Comparison of ENCODE assay signal across 8 cellular contexts in the genomic region with DNA sequence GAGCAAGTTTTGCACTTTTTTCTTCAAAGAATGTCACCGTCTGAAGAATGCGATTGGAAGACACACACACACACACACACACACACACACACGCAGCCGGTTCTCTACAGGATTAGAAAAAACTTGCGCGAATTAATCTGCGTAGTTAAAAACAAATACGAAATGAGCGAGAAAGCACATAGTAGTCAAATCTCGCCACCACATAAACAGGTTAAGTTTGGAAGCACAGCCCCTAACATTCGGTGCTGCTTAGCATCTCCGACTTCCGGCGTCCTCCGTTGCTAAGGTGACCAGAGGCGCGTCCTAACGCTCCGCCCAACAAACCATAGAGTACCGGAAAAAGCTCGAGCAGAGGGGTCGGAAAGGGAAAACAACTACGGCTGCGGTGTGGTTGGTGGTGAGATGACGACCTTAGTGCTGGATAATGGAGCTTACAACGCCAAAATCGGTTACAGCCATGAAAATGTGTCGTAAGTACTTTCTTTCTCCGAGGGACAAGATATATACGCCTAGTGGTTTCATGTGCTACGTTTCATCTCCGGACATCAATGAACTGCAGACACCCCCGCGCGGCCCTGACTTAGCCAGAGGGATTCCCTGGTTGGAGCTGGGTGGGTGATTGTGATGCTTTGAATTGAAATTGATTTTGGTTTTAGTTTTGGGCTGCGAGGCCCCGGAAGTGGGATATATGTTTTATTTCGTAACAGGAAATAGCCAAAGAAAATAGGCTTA. TPM values are rescaled to one million over a fixed set of nuclear protein-coding genes. Genes with fewer than 3 reads are reported as not detected.
DNase-seq lines count a peak whose midpoint lies in the region; ATAC-seq and TF ChIP-seq lines count a peak whose summit lies in the region.

A gene (plus strand): TSS at position 366 of the 732 bp plus-strand sequence. CDS start 37 bp downstream, at position 403.

- H3K27me3 Mint-ChIP-seq in endodermal cell (ENCODE audit: insufficient read depth) = no peaks in the 10 kb centered on the region

- H3K36me3 ChIP-seq in endodermal cell (ENCODE audit: control insufficient read depth, insufficient read depth, low read length) = peaks cover under 1% of the 10 kb centered on the region
- peaks cover 4% of the 10 kb centered on the region for H3K36me3 ChIP-seq in mesodermal cell (ENCODE audit: control insufficient read depth, insufficient read depth, low read length)

- H3K4me1 Mint-ChIP-seq in endodermal cell = no peaks in the 10 kb centered on the region

- peak within 1 kb of the TSS; percentile 94 for H3K27ac Mint-ChIP-seq in endodermal cell

- H3K4me1 ChIP-seq in endodermal cell (ENCODE audit: control insufficient read depth, insufficient read depth, low read length) = no peaks in the 10 kb centered on the region
- H3K4me1 ChIP-seq in mesodermal cell (ENCODE audit: control insufficient read depth, insufficient read depth, low read length, poor library complexity, severe bottlenecking) = no peaks in the 10 kb centered on the region

- 0 to 1% methylated on average over 19 to 38 of the region's 38 CpGs for WGBS in endodermal cell (ENCODE audit: insufficient coverage in 1 of 2, insufficient read length in 1 of 2), 2 experiments
- 0% methylated on average over 22 to 29 of the region's 38 CpGs for WGBS in mesodermal cell (ENCODE audit: insufficient coverage in 2 of 2), 2 experiments

- TF ChIP-seq CTCF in endodermal cell (conservative IDR thresholded peaks at IDR 0.05) = no peak

- peaks cover 9% of the 10 kb centered on the region for H3K36me3 Mint-ChIP-seq in endodermal cell (ENCODE audit: low read depth)

- peak within 1 kb of the TSS; percentile 95 for H3K4me3 ChIP-seq in endodermal cell (ENCODE audit: low read length)
- H3K4me3 ChIP-seq in mesodermal cell (ENCODE audit: extremely low read depth, insufficient read depth, low read length, poor library complexity, severe bottlenecking) = peak within 1 kb of the TSS; percentile 78

- no peaks in the 10 kb centered on the region for H3K27me3 ChIP-seq in endodermal cell (ENCODE audit: control insufficient read depth, insufficient read depth, low read length, poor library complexity, severe bottlenecking)

- peak; percentile 93 for ATAC-seq in GM21360 (IDR thresholded peaks at IDR 0.05; ENCODE audit: unreplicated experiment)

- H3K9me3 Mint-ChIP-seq in endodermal cell = no peaks in the 10 kb centered on the region

- H3K9ac ChIP-seq in endodermal cell (ENCODE audit: extremely low read depth, low read length, poor library complexity, severe bottlenecking) = peak within 1 kb of the TSS; percentile 54

- peak within 1 kb of the TSS; percentile 47 for H3K27ac ChIP-seq in endodermal cell (ENCODE audit: low read depth, low read length)
- H3K27ac ChIP-seq in mesodermal cell (ENCODE audit: low read depth, low read length, severe bottlenecking) = peak within 1 kb of the TSS; percentile 1

- DNase-seq in COR-L47 (lab: John Stamatoyannopoulos, UW) (peak; percentile 96), HT1080 (ENCODE audit: low read depth) (peak; percentile 94), NOMO-1 treated with DMSO at 0.1 percent for 48 hours (lab: John Stamatoyannopoulos, UW; ENCODE audit: unreplicated experiment) (peak; percentile 94), endodermal cell (peak; percentile 99)
- peak; percentile 92 to 95 for DNase-seq in activated CD8-positive, alpha-beta memory T cell treated with anti-CD3 and anti-CD28 coated beads for 4 hours (ENCODE audit: low read depth in 2 of 2)
- peak; percentile 92 to 96 for DNase-seq in stimulated activated CD8-positive, alpha-beta memory T cell treated with anti-CD3 and anti-CD28 coated beads, Interleukin-15, amount 100 ng/mL, for 4 hours (ENCODE audit: low read depth in 2 of 2)

- H3K9me3 ChIP-seq in endodermal cell (ENCODE audit: control insufficient read depth, low read length) (no peaks in the 10 kb centered on the region), mesodermal cell (ENCODE audit: control insufficient read depth, low read length) (no peaks in the 10 kb centered on the region)

- peak within 1 kb of the TSS; percentile 99 for H3K4me3 Mint-ChIP-seq in endodermal cell

RNA-seq across cellular contexts. Expression of the gene that starts here (rescaled TPM):
- 15.6 and 20.8 TPM in 2 replicates for total RNA-seq in HT1080 (2014; rRNA removed; shearing (Covaris generic))
- 28.9 and 43.8 TPM in 2 replicates for polyA plus RNA-seq in HT1080 (2015; cell fraction: cytosol; rRNA removed)
- 46.0 and 75.3 TPM in 2 replicates for polyA plus RNA-seq in HT1080 (2015; cell fraction: nucleus; rRNA removed)
- 10 to 100 TPM; 39.4 to 47.8 TPM for total RNA-seq in endodermal cell
- 45.5 TPM for polyA plus RNA-seq in endodermal cell (2013, experiment 1 of 2)
- polyA plus RNA-seq in endodermal cell (2013, experiment 2 of 2) = 41.9 TPM
- 29.6 TPM for polyA plus RNA-seq in mesodermal cell (2013, experiment 1 of 2)
- polyA plus RNA-seq in mesodermal cell (2013, experiment 2 of 2) = 34.4 TPM

Comparison
In these comparisons a context has a peak if more than half of its experiments do, and no peak if none do; other contexts are left out.
1. Peak in every context shown above with its lines: DNase-seq, ATAC-seq, H3K4me3 ChIP-seq and H3K27ac ChIP-seq.